20 cellular contexts compared by ENCODE assay signal in the genomic region with DNA sequence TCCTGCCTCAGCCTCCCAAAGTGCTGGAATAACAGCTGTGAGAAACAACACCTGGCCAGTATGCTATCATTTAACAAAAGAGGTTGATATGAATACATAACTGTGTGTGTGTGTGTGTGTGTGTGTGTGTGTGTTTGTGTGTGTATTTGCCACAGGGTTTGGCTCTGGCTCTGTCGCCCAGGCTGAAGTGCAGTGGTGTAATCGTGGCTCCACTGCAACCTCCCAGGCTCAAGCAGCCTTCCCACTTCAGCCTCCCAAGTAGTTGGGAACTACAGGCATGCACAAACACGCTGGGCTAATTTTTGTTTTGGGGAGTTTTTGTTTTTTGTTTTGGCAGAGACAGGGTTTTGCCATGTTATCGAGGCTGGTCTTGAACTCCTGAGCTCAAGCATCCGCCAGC.
"Had no signal": no experiment of that assay in that cellular context is flagged by ENCODE, and none has a peak within 500 bp of the region (broad histone marks: within the 10 kb centered on the region; RNA-seq: fewer than 3 reads in every experiment).

No MANE protein-coding gene starts in this region.

- H3K4me3 ChIP-seq: coronary artery, esophagus squamous epithelium, gastrocnemius medialis, heart right ventricle, left lung, mucosa of descending colon had no signal

- ATAC-seq: effector memory CD8-positive, alpha-beta T cell; esophagus mucosa; gastrocnemius medialis; heart right ventricle; left cardiac atrium; left lung; left ventricle myocardium superior; mucosa of descending colon had no signal

- H3K36me3 ChIP-seq: esophagus squamous epithelium, gastrocnemius medialis, left lung had no signal

- DNase-seq: effector CD8-positive, alpha-beta T cell; effector memory CD8-positive, alpha-beta T cell; endodermal cell; esophagus squamous epithelium; foreskin fibroblast; foreskin melanocyte; gastrocnemius medialis; glutamatergic neuron; head of caudate nucleus; heart right ventricle; hippocampal formation; left cardiac atrium; left lung; left ventricle myocardium superior; mesenchymal stem cell; mucosa of descending colon; naive B cell had no signal

- H3K27ac ChIP-seq: coronary artery, epithelial cell of prostate, esophagus squamous epithelium, gastrocnemius medialis, heart right ventricle, left lung had no signal

- H3K9me3 ChIP-seq: gastrocnemius medialis had no signal

- H3K27me3 ChIP-seq: esophagus squamous epithelium, heart right ventricle, left lung had no signal
